1 cellular context compared by ENCODE assay signal in genomic region chr2:166436976-166437375, GRCh38.
TF ChIP-seq lines count a peak whose summit lies in the region.

No MANE protein-coding gene starts in this region.

TF ChIP-seq in K562, 482 proteins besides CTCF, POLR2A, EP300 and RAD21 (continued from another document):
- TF ChIP-seq ILF3 (IDR thresholded peaks at IDR 0.05; ENCODE audit: borderline replicate concordance) = no peak
- TF ChIP-seq KAT8 (IDR thresholded peaks at IDR 0.05; ENCODE audit: low read depth) = no peak
- TF ChIP-seq PRPF4 (IDR thresholded peaks at IDR 0.05; ENCODE audit: insufficient read depth, low read depth, low read length, poor library complexity, severe bottlenecking) = no peak
- TF ChIP-seq MXD1 (CRISPR knock-in tag; IDR thresholded peaks at IDR 0.05; ENCODE audit: borderline replicate concordance, poor library complexity, severe bottlenecking) = no peak
- no peak for TF ChIP-seq ZNF253 (CRISPR knock-in tag; conservative IDR thresholded peaks at IDR 0.05)
- no peak for TF ChIP-seq NCOA4 (IDR thresholded peaks at IDR 0.05; ENCODE audit: partially characterized antibody)
- TF ChIP-seq KLF13 (tag; IDR thresholded peaks at IDR 0.05; ENCODE audit: borderline replicate concordance, low read depth) = no peak
